8 cellular contexts compared by ENCODE assay signal in genomic region chr19:12140545-12141404, GRCh38. TPM values are rescaled to one million over a fixed set of nuclear protein-coding genes. Genes with fewer than 3 reads are reported as not detected.
DNase-seq lines count a peak whose midpoint lies in the region; ATAC-seq and TF ChIP-seq lines count a peak whose summit lies in the region.

No MANE protein-coding gene starts in this region.

- H3K36me3 Mint-ChIP-seq in activated naive CD4-positive, alpha-beta T cell treated with anti-CD3 and anti-CD28 coated beads, Interleukin-2, amount 50 U/mL, for 24 hours, result peaks cover 12% of the 10 kb centered on the region
- H3K36me3 Mint-ChIP-seq in glutamatergic neuron (ENCODE audit: unreplicated experiment) (peaks cover 24% of the 10 kb centered on the region), osteocyte (ENCODE audit: unreplicated experiment) (peaks cover 38% of the 10 kb centered on the region)

- no peaks in the 10 kb centered on the region for H3K9me3 Mint-ChIP-seq in activated naive CD4-positive, alpha-beta T cell treated with anti-CD3 and anti-CD28 coated beads, Interleukin-2, amount 50 U/mL, for 24 hours
- H3K9me3 Mint-ChIP-seq in glutamatergic neuron (ENCODE audit: unreplicated experiment) (peaks cover 12% of the 10 kb centered on the region), osteocyte (ENCODE audit: unreplicated experiment) (peaks cover 18% of the 10 kb centered on the region)

- H3K27me3 Mint-ChIP-seq in activated naive CD4-positive, alpha-beta T cell treated with anti-CD3 and anti-CD28 coated beads, Interleukin-2, amount 50 U/mL, for 24 hours, result no peaks in the 10 kb centered on the region
- H3K27me3 Mint-ChIP-seq in glutamatergic neuron (ENCODE audit: unreplicated experiment) (peaks cover 3% of the 10 kb centered on the region), osteocyte (ENCODE audit: unreplicated experiment) (no peaks in the 10 kb centered on the region)

- peak overlapping the region; percentile 37 for H3K27ac Mint-ChIP-seq in activated naive CD4-positive, alpha-beta T cell treated with anti-CD3 and anti-CD28 coated beads, Interleukin-2, amount 50 U/mL, for 24 hours
- H3K27ac Mint-ChIP-seq in glutamatergic neuron (ENCODE audit: unreplicated experiment) (peak overlapping the region; percentile 87), osteocyte (ENCODE audit: unreplicated experiment) (peak overlapping the region; percentile 99)

- ATAC-seq in GM21723 (IDR thresholded peaks at IDR 0.05; ENCODE audit: unreplicated experiment), result peak; percentile 48

- H3K36me3 ChIP-seq in testis (ENCODE audit: low read depth, missing control alignments), result no peaks in the 10 kb centered on the region

- no peaks in the 10 kb centered on the region for H3K27me3 ChIP-seq in testis

- DNase-seq in COLO829 (ENCODE audit: low spot score) (peak; percentile 80), MV-4-11 (lab: John Stamatoyannopoulos, UW) (peak; percentile 86), SKM-1 (lab: John Stamatoyannopoulos, UW; ENCODE audit: unreplicated experiment) (peak; percentile 86), glutamatergic neuron (peak; percentile 87), osteocyte (ENCODE audit: extremely low spot score, unreplicated experiment) (peak; percentile 92), testis (peak; percentile 90)

- H3K4me3 Mint-ChIP-seq in activated naive CD4-positive, alpha-beta T cell treated with anti-CD3 and anti-CD28 coated beads, Interleukin-2, amount 50 U/mL, for 24 hours, result peak overlapping the region; percentile 94
- H3K4me3 Mint-ChIP-seq in glutamatergic neuron (ENCODE audit: unreplicated experiment), result peak overlapping the region; percentile 93
- H3K4me3 Mint-ChIP-seq in osteocyte (ENCODE audit: unreplicated experiment), result peak overlapping the region; percentile 94

- H3K4me1 Mint-ChIP-seq in activated naive CD4-positive, alpha-beta T cell treated with anti-CD3 and anti-CD28 coated beads, Interleukin-2, amount 50 U/mL, for 24 hours, result peaks cover 35% of the 10 kb centered on the region
- H3K4me1 Mint-ChIP-seq in glutamatergic neuron (ENCODE audit: low read depth, unreplicated experiment), result peaks cover 21% of the 10 kb centered on the region
- H3K4me1 Mint-ChIP-seq in osteocyte (ENCODE audit: unreplicated experiment), result peaks cover 26% of the 10 kb centered on the region

- 5 to 11% methylated on average over 16 to 17 of the region's 17 CpGs for WGBS in testis, 2 donors

- TF ChIP-seq CTCF in glutamatergic neuron (IDR thresholded peaks at IDR 0.05; ENCODE audit: partially characterized antibody, unreplicated experiment) (peak; percentile 89), osteocyte (IDR thresholded peaks at IDR 0.05) (peak; percentile 86), testis (IDR thresholded peaks at IDR 0.05) (peak; percentile 86 to 90 (median 87))

- peak overlapping the region; percentile 79 to 95 for H3K4me3 ChIP-seq in testis

- intact Hi-C loops in testis (cut with DNase I; ENCODE audit: low total_unique reads), result no loop called here

- H3K4me1 ChIP-seq in testis, result peaks cover 13% of the 10 kb centered on the region

- peak overlapping the region; percentile 63 to 87 for H3K27ac ChIP-seq in testis

- no peaks in the 10 kb centered on the region for H3K9me3 ChIP-seq in testis

- no peak for TF ChIP-seq POLR2A in testis (IDR thresholded peaks at IDR 0.05)

RNA-seq across cellular contexts. Expression of gene ZNF20, which starts 0.6 kb away (rescaled TPM):
- total RNA-seq in glutamatergic neuron (ENCODE audit: unreplicated experiment) (8.1 TPM), osteocyte (3.9 and 8.5 TPM in 2 replicates), testis (1 to 10 TPM; 7.5 to 8.9 TPM)
- 10.9 TPM for polyA plus RNA-seq in testis (ENCODE audit: insufficient read depth, low read depth, low replicate concordance)

RNA-seq across cellular contexts. Expression of gene ZNF625, which starts 15.8 kb away (rescaled TPM):
- total RNA-seq in glutamatergic neuron (ENCODE audit: unreplicated experiment) (25.1 TPM), osteocyte (9.1 and 11.6 TPM in 2 replicates), testis (1 to 10 TPM; 6.5 to 8.2 TPM)
- polyA plus RNA-seq in testis (ENCODE audit: insufficient read depth, low read depth, low replicate concordance), result 1.4 TPM

RNA-seq across cellular contexts. Expression of gene ZNF136, which starts 22.1 kb away (rescaled TPM):
- total RNA-seq in glutamatergic neuron (ENCODE audit: unreplicated experiment) (15.5 TPM), osteocyte (10.4 and 12.9 TPM in 2 replicates), testis (10 to 100 TPM; 14.6 to 18.7 TPM)
- 7.9 TPM for polyA plus RNA-seq in testis (ENCODE audit: insufficient read depth, low read depth, low replicate concordance)

Comparison
In these comparisons a context has a peak if more than half of its experiments do, and no peak if none do; other contexts are left out.
1. Peak in every context shown above with its lines: DNase-seq, ATAC-seq, H3K4me3 ChIP-seq and H3K27ac ChIP-seq.
2. H3K27ac Mint-ChIP-seq: peak in every context shown above with its lines; median percentile 99 in osteocyte; 87 in glutamatergic neuron; 37 in activated naive CD4-positive, alpha-beta T cell treated with anti-CD3 and anti-CD28 coated beads, Interleukin-2, amount 50 U/mL, for 24 hours.